In the genomic region with DNA sequence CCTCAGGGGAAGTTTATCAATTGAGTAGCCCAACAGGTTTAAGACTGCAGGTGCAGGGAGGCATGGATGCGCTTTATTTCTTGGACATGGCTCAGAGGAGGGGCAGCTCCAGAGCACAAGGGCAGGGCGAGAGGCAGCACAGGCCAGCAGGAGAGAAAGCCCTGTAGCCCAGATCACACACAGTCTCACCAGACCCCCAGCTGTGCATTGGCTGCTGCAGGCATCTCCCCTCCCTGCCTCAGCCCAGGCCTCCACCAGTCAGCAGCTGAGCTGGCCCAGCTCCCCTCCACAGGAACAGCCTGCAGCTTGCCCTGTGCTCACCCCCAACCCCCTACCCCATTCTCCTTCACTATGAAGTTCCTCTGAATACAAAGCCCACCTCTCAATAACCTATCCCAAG, we compare ENCODE assay signal across 26 cellular contexts. TPM values are rescaled to one million over a fixed set of nuclear protein-coding genes. Genes with fewer than 3 reads are reported as not detected.
DNase-seq lines count a peak whose midpoint lies in the region; ATAC-seq and TF ChIP-seq lines count a peak whose summit lies in the region.
"Had no signal": no experiment of that assay in that cellular context is flagged by ENCODE, and none has a peak within 500 bp of the region (broad histone marks: within the 10 kb centered on the region; RNA-seq: fewer than 3 reads in every experiment).

No MANE protein-coding gene starts in this region.

- H3K27ac ChIP-seq in CD4-positive, alpha-beta T cell (ENCODE audit: low read depth, low read length) = no peak overlapping the region
- H3K27ac ChIP-seq in GM23338 (ENCODE audit: low read depth) = no peak overlapping the region
- H3K27ac ChIP-seq: ascending aorta, upper lobe of right lung had no signal

- H3K27ac Mint-ChIP-seq in CD4-positive, alpha-beta T cell = peak overlapping the region; percentile 16
- H3K27ac Mint-ChIP-seq in GM23338 = no peak overlapping the region
- H3K27ac Mint-ChIP-seq: memory B cell had no signal

- no peak for ATAC-seq in CD4-positive, alpha-beta T cell (ENCODE audit: poor library complexity)
- peak; percentile 87 for ATAC-seq in GM23338
- ATAC-seq in HG03378 (IDR thresholded peaks at IDR 0.05; ENCODE audit: unreplicated experiment) = no peak
- ATAC-seq: activated naive CD4-positive, alpha-beta T cell treated with anti-CD3 and anti-CD28 coated beads, Interleukin-2, amount 50 U/mL, for 72 hours had no signal

- no peaks in the 10 kb centered on the region for H3K27me3 Mint-ChIP-seq in CD4-positive, alpha-beta T cell
- H3K27me3 Mint-ChIP-seq in GM23338 (ENCODE audit: insufficient read depth, low read depth, poor library complexity) = peaks cover 13% of the 10 kb centered on the region
- H3K27me3 Mint-ChIP-seq: memory B cell had no signal

- no peak overlapping the region for H2AFZ ChIP-seq in GM23338

- no peaks in the 10 kb centered on the region for H3K9me3 Mint-ChIP-seq in CD4-positive, alpha-beta T cell
- H3K9me3 Mint-ChIP-seq in GM23338 = no peaks in the 10 kb centered on the region
- H3K9me3 Mint-ChIP-seq: activated naive CD4-positive, alpha-beta T cell treated with anti-CD3 and anti-CD28 coated beads, Interleukin-2, amount 50 U/mL, for 72 hours; immature natural killer cell; memory B cell; T-helper 1 cell treated with Interleukin-12 subunit alpha and Interleukin-12 subunit beta and Interleukin-4 antibody, amounts not matched to agents 30 μg/mL and 1 μg/mL, for 36 hours had no signal

- TF ChIP-seq CTCF in CD4-positive, alpha-beta T cell (IDR thresholded peaks at IDR 0.05) = no peak
- TF ChIP-seq CTCF in GM23338 (conservative IDR thresholded peaks at IDR 0.05; ENCODE audit: low read depth in 2 of 2) = no peak

- H3K36me3 Mint-ChIP-seq in CD4-positive, alpha-beta T cell (ENCODE audit: low read depth) = peaks cover 23% of the 10 kb centered on the region
- H3K36me3 Mint-ChIP-seq in GM23338 (ENCODE audit: low read depth) = peaks cover 31% of the 10 kb centered on the region
- H3K36me3 Mint-ChIP-seq: activated naive CD4-positive, alpha-beta T cell treated with anti-CD3 and anti-CD28 coated beads, Interleukin-2, amount 50 U/mL, for 72 hours had no signal

- no peaks in the 10 kb centered on the region for H3K36me3 ChIP-seq in GM23338 (ENCODE audit: insufficient read depth)

- POLR2A ChIA-PET in CD4-positive, alpha-beta T cell (lab: Charles Lee) = no interaction called here

- CTCF ChIA-PET in CD4-positive, alpha-beta T cell (lab: Charles Lee) = interaction anchor here (0.9 kb wide), 1 partner anchor 49 kb away, joined by 3 read pairs; no protein-coding TSS in a partner anchor

- H3K4me3 ChIP-seq in GM23338 = no peak overlapping the region
- H3K4me3 ChIP-seq: ascending aorta, upper lobe of right lung had no signal

- no peak overlapping the region for H3K4me2 ChIP-seq in GM23338

- H4K20me1 ChIP-seq in GM23338 (replicated peaks; ENCODE audit: insufficient read depth) = peaks cover 37% of the 10 kb centered on the region

- no peaks in the 10 kb centered on the region for H3K9me3 ChIP-seq in CD4-positive, alpha-beta T cell (ENCODE audit: control insufficient read depth, low read length)
- H3K9me3 ChIP-seq: ascending aorta, BE2C, upper lobe of right lung had no signal

- H3K27me3 ChIP-seq in CD4-positive, alpha-beta T cell (ENCODE audit: control insufficient read depth, insufficient read depth, low read length) = no peaks in the 10 kb centered on the region
- no peaks in the 10 kb centered on the region for H3K27me3 ChIP-seq in GM23338 (ENCODE audit: insufficient read depth)
- H3K27me3 ChIP-seq: ascending aorta, BE2C, upper lobe of right lung had no signal

- H3K4me1 ChIP-seq in GM23338 (ENCODE audit: insufficient read depth) = no peaks in the 10 kb centered on the region
- H3K4me1 ChIP-seq: ascending aorta had no signal

- intact Hi-C loops in CD4-positive, alpha-beta T cell (cut with DNase I, micrococcal nuclease) = no loop called here

- peaks cover 19% of the 10 kb centered on the region for H3K4me1 Mint-ChIP-seq in CD4-positive, alpha-beta T cell (ENCODE audit: low read depth)
- H3K4me1 Mint-ChIP-seq in GM23338 = peaks cover 26% of the 10 kb centered on the region

- H3K79me2 ChIP-seq in GM23338 (replicated peaks; ENCODE audit: insufficient read depth) = peaks cover 3% of the 10 kb centered on the region; the same call in 1 of the 2 replicates

- no peaks in the 10 kb centered on the region for H3F3A ChIP-seq in GM23338 (replicated peaks; ENCODE audit: low read depth)

- no peak for DNase-seq in CD4-positive, alpha-beta T cell
- DNase-seq in GM23338 (ENCODE audit: low spot score) (no peak), astrocyte of the hippocampus (ENCODE audit: low read depth, low spot score) (peak; percentile 33), myocyte (ENCODE audit: low read depth) (peak; percentile 44), NCI-H187 (lab: John Stamatoyannopoulos, UW) (no peak), NCI-H1417 treated with DMSO at 0.1 percent for 48 hours (lab: John Stamatoyannopoulos, UW) (no peak), NCI-H2107 (lab: John Stamatoyannopoulos, UW) (no peak)
- DNase-seq: activated CD4-positive, alpha-beta T cell treated with anti-CD3 and anti-CD28 coated beads for 48 hours; BE2C; cerebellar nuclear complex; erythroblast; immature natural killer cell; Karpas-422; NCI-H1694; NCI-H2171 treated with DMSO at 0.1 percent for 48 hours; NCI-H69; occipital lobe; upper lobe of right lung had no signal

- no peaks in the 10 kb centered on the region for H3K9me2 ChIP-seq in GM23338 (ENCODE audit: insufficient read depth)

- no peak overlapping the region for H3K4me3 Mint-ChIP-seq in CD4-positive, alpha-beta T cell
- no peak overlapping the region for H3K4me3 Mint-ChIP-seq in GM23338
- H3K4me3 Mint-ChIP-seq: immature natural killer cell; memory B cell; T-helper 1 cell treated with Interleukin-12 subunit alpha and Interleukin-12 subunit beta and Interleukin-4 antibody, amounts not matched to agents 30 μg/mL and 1 μg/mL, for 36 hours had no signal

TF ChIP-seq in GM23338, 12 proteins besides CTCF, POLR2A, EP300 and RAD21 (continues in another document):
- TF ChIP-seq ZNF331 (CRISPR knock-in tag; IDR thresholded peaks at IDR 0.05; ENCODE audit: low read depth) (no peak), ZNF114 (CRISPR knock-in tag; IDR thresholded peaks at IDR 0.05) (no peak), STAT1 (IDR thresholded peaks at IDR 0.05; ENCODE audit: unreplicated experiment) (no peak), EZH2phosphoT487 (IDR thresholded peaks at IDR 0.05; ENCODE audit: unreplicated experiment) (no peak)
- TF ChIP-seq, protein P1, sequence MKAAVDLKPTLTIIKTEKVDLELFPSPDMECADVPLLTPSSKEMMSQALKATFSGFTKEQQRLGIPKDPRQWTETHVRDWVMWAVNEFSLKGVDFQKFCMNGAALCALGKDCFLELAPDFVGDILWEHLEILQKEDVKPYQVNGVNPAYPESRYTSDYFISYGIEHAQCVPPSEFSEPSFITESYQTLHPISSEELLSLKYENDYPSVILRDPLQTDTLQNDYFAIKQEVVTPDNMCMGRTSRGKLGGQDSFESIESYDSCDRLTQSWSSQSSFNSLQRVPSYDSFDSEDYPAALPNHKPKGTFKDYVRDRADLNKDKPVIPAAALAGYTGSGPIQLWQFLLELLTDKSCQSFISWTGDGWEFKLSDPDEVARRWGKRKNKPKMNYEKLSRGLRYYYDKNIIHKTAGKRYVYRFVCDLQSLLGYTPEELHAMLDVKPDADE (IDR thresholded peaks at IDR 0.05) = no peak

RNA-seq across cellular contexts. Expression of gene MRPL14, which starts 24.7 kb away (rescaled TPM):
- 10 to 100 TPM; 10.4 to 11.5 TPM for total RNA-seq in CD4-positive, alpha-beta T cell
- total RNA-seq in GM23338 (2014; rRNA removed; shearing (Covaris generic)) = 62.6 and 70.0 TPM in 2 replicates
- 178 and 191 TPM in 2 replicates for polyA plus RNA-seq in GM23338 (2016; fragmentation: Nextera tagmentation; extraction: Ambion mirVana)
- 66.6 and 68.6 TPM in 2 replicates for total RNA-seq in myocyte
- 107 TPM for polyA plus RNA-seq in myocyte (2012)

RNA-seq across cellular contexts. Expression of gene TMEM63B, which starts 24.8 kb away (rescaled TPM):
- total RNA-seq in CD4-positive, alpha-beta T cell = 10 to 100 TPM; 11.4 to 12.8 TPM
- 30.2 and 36.0 TPM in 2 replicates for total RNA-seq in GM23338 (2014; rRNA removed; shearing (Covaris generic))
- 8.0 and 10.1 TPM in 2 replicates for polyA plus RNA-seq in GM23338 (2016; fragmentation: Nextera tagmentation; extraction: Ambion mirVana)
- 45.2 and 46.7 TPM in 2 replicates for total RNA-seq in myocyte
- polyA plus RNA-seq in myocyte (2012) = 72.4 TPM

RNA-seq across cellular contexts. Expression of gene CAPN11, which starts 56.1 kb away (rescaled TPM):
- 1 to 10 TPM; 1.3 to 1.5 TPM for total RNA-seq in CD4-positive, alpha-beta T cell
- 1.2 and 1.7 TPM in 2 replicates for total RNA-seq in GM23338 (2014; rRNA removed; shearing (Covaris generic))
- polyA plus RNA-seq in GM23338 (2016; fragmentation: Nextera tagmentation; extraction: Ambion mirVana) = 0.61 and 1.1 TPM in 2 replicates
- total RNA-seq in myocyte = 0.31 and 1.0 TPM in 2 replicates
- 0.15 TPM for polyA plus RNA-seq in myocyte (2012)
- total RNA-seq: fibroblast of villous mesenchyme, HT1080, occipital lobe, RPMI7951 had no signal

Comparison
In these comparisons a context has a peak if more than half of its experiments do, and no peak if none do; other contexts are left out.
1. DNase-seq: peak in astrocyte of the hippocampus (single experiment) and myocyte (single experiment); none in CD4-positive, alpha-beta T cell (0 of 10), GM23338 (single experiment), NCI-H187 (0 of 2), NCI-H1417 treated with DMSO at 0.1 percent for 48 hours (single experiment) and NCI-H2107 (single experiment).